8 cellular contexts compared by ENCODE assay signal in genomic region chr15:94576889-94577533, GRCh38.
DNase-seq lines count a peak whose midpoint lies in the region; ATAC-seq and TF ChIP-seq lines count a peak whose summit lies in the region.

No MANE protein-coding gene starts in this region.

- TF ChIP-seq CTCF in MCF 10A (IDR thresholded peaks at IDR 0.05; ENCODE audit: unreplicated experiment) (peak; percentile 58), breast epithelium (IDR thresholded peaks at IDR 0.05) (no peak), Loucy (conservative IDR thresholded peaks at IDR 0.05; ENCODE audit: low read length) (peak; percentile 95)
- peak; percentile 85 for TF ChIP-seq CTCF in activated CD8-positive, alpha-beta T cell treated with anti-CD3 and anti-CD28 coated beads for 36 hours (IDR thresholded peaks at IDR 0.05)

- H3K4me1 ChIP-seq in breast epithelium, result no peaks in the 10 kb centered on the region
- no peaks in the 10 kb centered on the region for H3K4me1 ChIP-seq in Loucy (ENCODE audit: insufficient read depth, low read length, poor library complexity, severe bottlenecking)

- intact Hi-C loops in MCF 10A (cut with micrococcal nuclease), result loop anchor here (1.0 kb wide), 3 partner anchors 164 to 413 kb away; no protein-coding TSS in a partner anchor
- intact Hi-C loops in breast epithelium (cut with DNase I; ENCODE audit: low total_unique reads), result no loop called here
- intact Hi-C loops in activated CD8-positive, alpha-beta T cell treated with anti-CD3 and anti-CD28 coated beads for 36 hours (cut with micrococcal nuclease), result no loop called here

- H3K4me2 ChIP-seq in Loucy (ENCODE audit: low read depth, low read length, poor library complexity, severe bottlenecking), result no peak overlapping the region

- H3K9me2 ChIP-seq in Loucy (replicated peaks; ENCODE audit: low read depth, low read length), result no peaks in the 10 kb centered on the region

- no TSS peak for BruUV-seq in MCF 10A (replicated peaks; lab: Mats Ljungman, UMichigan)

- peaks cover 5% of the 10 kb centered on the region for H3K4me1 Mint-ChIP-seq in MCF 10A (ENCODE audit: insufficient read depth, unreplicated experiment)
- no peaks in the 10 kb centered on the region for H3K4me1 Mint-ChIP-seq in activated CD8-positive, alpha-beta T cell treated with anti-CD3 and anti-CD28 coated beads for 36 hours (ENCODE audit: low read depth)

- peak; percentile 72 for DNase-seq in MCF 10A (ENCODE audit: unreplicated experiment)
- no peak for DNase-seq in breast epithelium (ENCODE audit: low spot score in 2 of 2)
- DNase-seq in H4 (ENCODE audit: low spot score), result peak; percentile 29
- peak; percentile 65 for DNase-seq in activated CD8-positive, alpha-beta T cell treated with anti-CD3 and anti-CD28 coated beads for 36 hours
- peak; percentile 56 for DNase-seq in iPS DF 4.7 (ENCODE audit: extremely low read depth, low spot score)
- DNase-seq in stromal cell of bone marrow (ENCODE audit: low read depth), result peak; percentile 0
- DNase-seq in epidermal melanocyte (ENCODE audit: insufficient read length, low spot score), result no peak

- H3K27me3 ChIP-seq in breast epithelium (no peaks in the 10 kb centered on the region), Loucy (ENCODE audit: insufficient read depth, low read length, poor library complexity, severe bottlenecking) (peaks cover 76% of the 10 kb centered on the region)

- H3K9me3 ChIP-seq in breast epithelium, result no peaks in the 10 kb centered on the region
- no peaks in the 10 kb centered on the region for H3K9me3 ChIP-seq in Loucy (ENCODE audit: insufficient read depth, low read depth, low read length)

- H3K79me2 ChIP-seq in Loucy (ENCODE audit: insufficient read depth, low read length), result no peaks in the 10 kb centered on the region

- H3K9ac ChIP-seq in Loucy (ENCODE audit: low read depth, low read length, poor library complexity, severe bottlenecking), result no peak overlapping the region

- H3K27me3 Mint-ChIP-seq in MCF 10A (ENCODE audit: insufficient read depth, unreplicated experiment), result no peaks in the 10 kb centered on the region
- H3K27me3 Mint-ChIP-seq in activated CD8-positive, alpha-beta T cell treated with anti-CD3 and anti-CD28 coated beads for 36 hours, result peaks cover 52% of the 10 kb centered on the region

- CTCF ChIA-PET in MCF 10A (lab: Yijun Ruan, JAX), result interaction anchor here (0.5 to 2.3 kb wide), 11 partner anchors 8 to 1179 kb away, joined by 3 to 6 read pairs (median 3); no protein-coding TSS in a partner anchor
- CTCF ChIA-PET in activated CD8-positive, alpha-beta T cell treated with anti-CD3 and anti-CD28 coated beads for 36 hours (lab: Charles Lee), result interaction anchor here (0.7 to 1.6 kb wide), 2 partner anchors 9 to 18 kb away, joined by 3 to 6 read pairs; no protein-coding TSS in a partner anchor

- H3K27ac Mint-ChIP-seq in MCF 10A (ENCODE audit: low read depth, unreplicated experiment), result no peak overlapping the region
- H3K27ac Mint-ChIP-seq in activated CD8-positive, alpha-beta T cell treated with anti-CD3 and anti-CD28 coated beads for 36 hours, result no peak overlapping the region

- H3K9me3 Mint-ChIP-seq in MCF 10A (ENCODE audit: unreplicated experiment), result no peaks in the 10 kb centered on the region
- H3K9me3 Mint-ChIP-seq in activated CD8-positive, alpha-beta T cell treated with anti-CD3 and anti-CD28 coated beads for 36 hours, result no peaks in the 10 kb centered on the region

- H3F3A ChIP-seq in Loucy (ENCODE audit: low read depth), result no peaks in the 10 kb centered on the region

- POLR2A ChIA-PET in MCF 10A (lab: Yijun Ruan, JAX), result no interaction called here
- POLR2A ChIA-PET in activated CD8-positive, alpha-beta T cell treated with anti-CD3 and anti-CD28 coated beads for 36 hours (lab: Charles Lee), result no interaction called here

- no peak for TF ChIP-seq POLR2A in breast epithelium (IDR thresholded peaks at IDR 0.05)

- H3K36me3 ChIP-seq in breast epithelium, result no peaks in the 10 kb centered on the region
- H3K36me3 ChIP-seq in Loucy (ENCODE audit: insufficient read depth, low read length), result no peaks in the 10 kb centered on the region

- no peaks in the 10 kb centered on the region for H3K36me3 Mint-ChIP-seq in MCF 10A (ENCODE audit: insufficient read depth, unreplicated experiment)
- H3K36me3 Mint-ChIP-seq in activated CD8-positive, alpha-beta T cell treated with anti-CD3 and anti-CD28 coated beads for 36 hours (ENCODE audit: low read depth), result no peaks in the 10 kb centered on the region

- no peaks in the 10 kb centered on the region for H4K20me1 ChIP-seq in Loucy (ENCODE audit: insufficient read depth, low read length, poor library complexity, severe bottlenecking)

- no peak overlapping the region for H2AFZ ChIP-seq in Loucy (ENCODE audit: low read length)

- no peak for ATAC-seq in activated CD8-positive, alpha-beta T cell treated with anti-CD3 and anti-CD28 coated beads for 36 hours

- H3K4me3 Mint-ChIP-seq in MCF 10A (ENCODE audit: unreplicated experiment), result no peak overlapping the region
- H3K4me3 Mint-ChIP-seq in activated CD8-positive, alpha-beta T cell treated with anti-CD3 and anti-CD28 coated beads for 36 hours, result no peak overlapping the region

- H3K27ac ChIP-seq in breast epithelium, result no peak overlapping the region

- H3K4me3 ChIP-seq in breast epithelium, result no peak overlapping the region
- H3K4me3 ChIP-seq in Loucy (ENCODE audit: low read length, poor library complexity, severe bottlenecking), result no peak overlapping the region

Comparison
In these comparisons a context has a peak if more than half of its experiments do, and no peak if none do; other contexts are left out.
1. DNase-seq: peak in MCF 10A (single experiment), H4 (single experiment), activated CD8-positive, alpha-beta T cell treated with anti-CD3 and anti-CD28 coated beads for 36 hours (single experiment), iPS DF 4.7 (single experiment) and stromal cell of bone marrow (single experiment); none in breast epithelium (0 of 2) and epidermal melanocyte (single experiment).
2. CTCF ChIP-seq: peak in MCF 10A (single experiment), Loucy (single experiment) and activated CD8-positive, alpha-beta T cell treated with anti-CD3 and anti-CD28 coated beads for 36 hours (single experiment); none in breast epithelium (0 of 3).